In the genomic region with DNA sequence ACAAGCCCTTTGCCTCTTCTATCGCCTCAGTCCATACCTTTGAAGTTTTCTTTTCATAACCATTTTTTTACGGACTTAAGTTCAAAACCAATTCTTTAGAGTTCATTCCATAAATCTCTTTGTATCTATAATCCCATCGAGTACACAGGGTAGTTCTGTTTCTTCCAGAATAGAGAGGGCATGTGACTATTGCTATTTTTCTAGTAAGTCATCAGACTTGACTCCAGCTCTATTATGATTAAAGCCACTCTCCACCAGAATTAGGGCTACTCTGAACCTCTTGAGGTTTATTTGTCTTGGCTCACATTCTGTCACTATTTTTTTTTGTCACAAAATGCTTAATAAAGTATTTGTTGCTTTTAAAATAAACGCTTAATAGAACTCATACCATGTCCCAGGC, we compare ENCODE assay signal across 16 cellular contexts.
"Had no signal": no experiment of that assay in that cellular context is flagged by ENCODE, and none has a peak within 500 bp of the region (broad histone marks: within the 10 kb centered on the region; RNA-seq: fewer than 3 reads in every experiment).

No MANE protein-coding gene starts in this region.

- DNase-seq: Kasumi-1; MM.1S; NCI-H1436 treated with DMSO at 0.1 percent for 48 hours; NCI-H1694; NCI-H187 treated with DMSO at 0.1 percent for 48 hours; NCI-H2029 treated with DMSO at 0.1 percent for 48 hours; NCI-H2171 treated with DMSO at 0.1 percent for 48 hours; NCI-H345; NCI-H446 treated with DMSO at 0.1 percent for 48 hours; NCI-H510A treated with DMSO at 0.1 percent for 48 hours; NCI-H526; NK-92 treated with Interleukin-12 subunit alpha and Interleukin-12 subunit beta, amount 100 ng/mL, for 24 hours; PC-3; SHP77; T-helper 1 cell had no signal

- H3K4me3 ChIP-seq: K562 had no signal
